8 cellular contexts compared by ENCODE assay signal in genomic region chr9:4679268-4680177, GRCh38. TPM values are rescaled to one million over a fixed set of nuclear protein-coding genes. Genes with fewer than 3 reads are reported as not detected.
A peak's percentile ranks its signal among the peaks of the same experiment; 100 is the strongest.
DNase-seq lines count a peak whose midpoint lies in the region; ATAC-seq and TF ChIP-seq lines count a peak whose summit lies in the region.

Gene CDC37L1 (plus strand): TSS chr9:4679569. CDS start chr9:4679768, 199 bp downstream.

- peaks cover 4 to 22% (median 7%) of the 10 kb centered on the region in 4 donors for H3K4me1 ChIP-seq in liver (ENCODE audit: control insufficient read depth in 4 of 4, insufficient read depth in 4 of 4, low read length in 3 of 4)

- H3K27ac Mint-ChIP-seq in CD14-positive monocyte: no peak within 1 kb of the TSS

- ATAC-seq in GM19351 (IDR thresholded peaks at IDR 0.05; ENCODE audit: unreplicated experiment) (peak; percentile 96), HG03521 (IDR thresholded peaks at IDR 0.05; ENCODE audit: unreplicated experiment) (peak; percentile 95)

- H3K27me3 ChIP-seq in liver (ENCODE audit: control insufficient read depth in 4 of 4, insufficient read depth in 4 of 4, low read length in 3 of 4): no peaks in the 10 kb centered on the region

- H3K9me3 Mint-ChIP-seq in CD14-positive monocyte: no peaks in the 10 kb centered on the region

- peak; percentile 81 for TF ChIP-seq CTCF in CD14-positive monocyte (IDR thresholded peaks at IDR 0.05)
- TF ChIP-seq CTCF in liver (IDR thresholded peaks at IDR 0.05; ENCODE audit: low read depth, low read length, missing input control): peak; percentile 68

- DNase-seq in CD14-positive monocyte (ENCODE audit: low spot score): peak; percentile 97
- DNase-seq in NCI-H748 (lab: John Stamatoyannopoulos, UW; ENCODE audit: unreplicated experiment): peak; percentile 96
- peak; percentile 97 to 99 for DNase-seq in activated CD4-positive, alpha-beta T cell treated with anti-CD3 and anti-CD28 coated beads, Interleukin-2, amount 50 U/mL, for 24 hours (ENCODE audit: low read depth in 1 of 2, low spot score in 1 of 2)
- DNase-seq in dermis microvascular lymphatic vessel endothelial cell (ENCODE audit: low read depth in 2 of 2): peak; percentile 94 to 97
- peak; percentile 99 for DNase-seq in stimulated activated CD4-positive, alpha-beta T cell treated with anti-CD3 and anti-CD28 coated beads, Interleukin-4, amount 100 ng/mL, for 24 hours

- H3K27me3 Mint-ChIP-seq in CD14-positive monocyte (ENCODE audit: low read depth in 3 of 3): peaks cover 0 to 9% (median 1%) of the 10 kb centered on the region in 3 donors

- H3K9ac ChIP-seq in liver (ENCODE audit: low read depth in 1 of 2, low read length in 2 of 2): peak within 1 kb of the TSS; percentile 99 to 100

- H3K36me3 ChIP-seq in liver (ENCODE audit: control insufficient read depth in 4 of 4, insufficient read depth in 3 of 4, low read depth in 1 of 4, low read length in 3 of 4): peaks cover 0 to 1% (median 0%) of the 10 kb centered on the region in 4 donors

- H3K36me3 Mint-ChIP-seq in CD14-positive monocyte: peaks cover 5 to 7% of the 10 kb centered on the region in 2 donors

- under 1% methylated on average over 66 of the region's 66 CpGs for WGBS in liver

- no peak within 1 kb of the TSS for H3K4me3 Mint-ChIP-seq in CD14-positive monocyte

- peaks cover 3% of the 10 kb centered on the region for H3K4me1 Mint-ChIP-seq in CD14-positive monocyte

- peak within 1 kb of the TSS; percentile 85 to 98 (median 87) for H3K4me3 ChIP-seq in liver (ENCODE audit: low read depth in 1 of 3, low read length in 3 of 3)

- peak within 1 kb of the TSS; percentile 98 to 99 for H3K27ac ChIP-seq in liver (ENCODE audit: low read depth in 1 of 2, low read length in 2 of 2)

- intact Hi-C loops in CD14-positive monocyte (cut with micrococcal nuclease): loop anchor here (5.0 to 10.0 kb wide), 4 partner anchors 65 to 305 kb away; partner anchors contain the start of genes RCL1 (in 2 of the 2), AK3 (in 1 of the 2) and JAK2 (in 1 of the 2)

- peak; percentile 42 to 69 for TF ChIP-seq RAD21 in liver (IDR thresholded peaks at IDR 0.05)

- H3K9me3 ChIP-seq in liver (ENCODE audit: control insufficient read depth in 4 of 4, low read length in 3 of 4): no peaks in the 10 kb centered on the region

TF ChIP-seq in liver, 16 proteins besides CTCF, POLR2A, EP300 and RAD21:
- TF ChIP-seq MAX (IDR thresholded peaks at IDR 0.05) (peak; percentile 53), JUND (IDR thresholded peaks at IDR 0.05) (peak in 1 of 2 donors; percentile 39), REST (IDR thresholded peaks at IDR 0.05) (peak; percentile 96), GABPA (IDR thresholded peaks at IDR 0.05 in 1 of 2, conservative IDR thresholded peaks at IDR 0.05 in 1 of 2) (peak; percentile 92 to 96), FOXA2 (IDR thresholded peaks at IDR 0.05) (no peak), YY1 (IDR thresholded peaks at IDR 0.05) (peak; percentile 91), TAF1 (conservative IDR thresholded peaks at IDR 0.05) (peak; percentile 97), ZBTB33 (IDR thresholded peaks at IDR 0.05) (peak; percentile 36), HNF4G (IDR thresholded peaks at IDR 0.05) (no peak), SP1 (IDR thresholded peaks at IDR 0.05) (peak; percentile 79), RXRA (IDR thresholded peaks at IDR 0.05) (peak in 1 of 2 donors; percentile 14), FOXA1 (IDR thresholded peaks at IDR 0.05) (no peak), EGR1 (IDR thresholded peaks at IDR 0.05; ENCODE audit: low read depth in 2 of 2) (peak; percentile 31 to 48), ATF3 (IDR thresholded peaks at IDR 0.05) (no peak)
TF ChIP-seq in liver: peak in this region for 10.

RNA-seq across cellular contexts. Expression of gene CDC37L1, which starts in this region (rescaled TPM):
- polyA plus RNA-seq in CD14-positive monocyte (1 to 10 TPM; 2.8 to 4.4 TPM), liver (10 to 100 TPM; 15.9 to 22.8 TPM)
- total RNA-seq in dermis microvascular lymphatic vessel endothelial cell (5.1 and 7.7 TPM in 2 replicates), liver (10 to 100 TPM; 11.3 to 32.8 TPM)

Comparison
In these comparisons a context has a peak if more than half of its experiments do, and no peak if none do; other contexts are left out.
1. Peak in every context shown above with its lines: DNase-seq, ATAC-seq, H3K4me3 ChIP-seq and H3K27ac ChIP-seq.